ENCODE assay signal across 18 cellular contexts in genomic region chr1:237270338-237270737, GRCh38.
"Had no signal": no experiment of that assay in that cellular context is flagged by ENCODE, and none has a peak within 500 bp of the region (broad histone marks: within the 10 kb centered on the region; RNA-seq: fewer than 3 reads in every experiment).

No MANE protein-coding gene starts in this region.

- DNase-seq: effector memory CD8-positive, alpha-beta T cell; foreskin keratinocyte; heart right ventricle; islet precursor cell; lower lobe of right lung; nephron progenitor cell; spleen; stimulated activated CD4-positive, alpha-beta T cell treated with anti-CD3 and anti-CD28 coated beads, Interleukin-15, amount 100 ng/mL, for 24 hours; stimulated activated CD4-positive, alpha-beta T cell treated with anti-CD3 and anti-CD28 coated beads, Interleukin-1b, Interleukin-23, amount 100 ng/mL, for 48 hours; stimulated activated CD4-positive, alpha-beta T cell treated with anti-CD3 and anti-CD28 coated beads, Interleukin-4, amount 100 ng/mL, for 24 hours; testis; trophoblast cell had no signal

- FAIRE-seq: colon had no signal

- H3K79me2 ChIP-seq: parathyroid adenoma had no signal

- H3K9ac ChIP-seq: parathyroid adenoma had no signal

- ATAC-seq: effector memory CD8-positive, alpha-beta T cell; foreskin keratinocyte; left lobe of liver; lower lobe of right lung; sciatic nerve had no signal

- H3K36me3 ChIP-seq: lower lobe of right lung, prostate gland, spleen had no signal

- H3K9me3 ChIP-seq: heart right ventricle, lower lobe of right lung, prostate gland, spleen, testis had no signal

- H3K27me3 ChIP-seq: foreskin keratinocyte, heart right ventricle, spleen, testis had no signal

- H3K4me1 ChIP-seq: foreskin keratinocyte, lower lobe of right lung, parathyroid adenoma, prostate gland, spleen, testis had no signal

- H2AFZ ChIP-seq: parathyroid adenoma had no signal

- H3K4me3 ChIP-seq: heart right ventricle, lower lobe of right lung, prostate gland, spleen, testis had no signal

- H3K27ac ChIP-seq: epithelial cell of prostate, foreskin keratinocyte, heart right ventricle, lower lobe of right lung, parathyroid adenoma, prostate gland, spleen, testis had no signal
